In the genomic region with DNA sequence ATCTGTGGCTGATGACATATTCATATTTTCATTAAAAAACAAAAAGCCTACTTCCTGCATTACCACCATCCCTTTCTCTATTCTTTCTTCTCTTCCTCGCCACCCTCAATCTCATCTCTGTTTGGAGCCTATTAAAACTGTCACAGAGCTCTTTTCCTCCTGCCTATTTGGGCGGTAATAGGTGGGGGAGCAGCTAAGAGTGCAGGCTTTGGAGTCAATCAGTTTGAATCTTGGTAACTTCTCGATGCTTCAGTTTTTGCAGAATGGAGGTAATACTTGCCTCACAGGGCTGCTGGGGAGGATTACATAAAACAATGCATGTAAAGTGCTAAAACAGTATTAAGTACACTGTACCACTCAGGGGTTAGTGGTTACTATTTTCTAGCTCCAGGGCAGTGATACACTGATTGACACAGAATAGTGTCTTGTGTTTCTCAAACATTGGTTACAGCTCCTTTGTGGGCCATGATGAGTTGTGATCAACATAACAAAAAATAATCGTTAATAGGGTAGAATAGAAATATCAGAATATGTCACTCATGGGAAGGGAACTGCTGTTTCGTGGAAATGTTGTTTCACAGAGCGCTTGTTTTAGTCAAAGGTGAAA, we compare ENCODE assay signal across 16 cellular contexts. TPM values are rescaled to one million over a fixed set of nuclear protein-coding genes. Genes with fewer than 3 reads are reported as not detected.
DNase-seq lines count a peak whose midpoint lies in the region; ATAC-seq, FAIRE-seq and TF ChIP-seq lines count a peak whose summit lies in the region.
"Had no signal": no experiment of that assay in that cellular context is flagged by ENCODE, and none has a peak within 500 bp of the region (broad histone marks: within the 10 kb centered on the region; RNA-seq: fewer than 3 reads in every experiment).

No MANE protein-coding gene starts in this region.

- no peak for TF ChIP-seq POLR2A in H54 (IDR thresholded peaks at IDR 0.05; ENCODE audit: low read depth, low read length)

- H3K36me3 ChIP-seq in ectodermal cell (ENCODE audit: control insufficient read depth, insufficient read depth, low read length) (no peaks in the 10 kb centered on the region), muscle layer of colon (ENCODE audit: insufficient read depth, low read length) (no peaks in the 10 kb centered on the region)

- H3K4me3 ChIP-seq in ectodermal cell (ENCODE audit: insufficient read depth, low read depth, low read length) (no peak overlapping the region), muscle layer of colon (ENCODE audit: low read depth in 1 of 2, low read length in 2 of 2) (no peak overlapping the region)
- H3K4me3 ChIP-seq: skin epidermis had no signal

- no peaks in the 10 kb centered on the region for H3K9me3 ChIP-seq in ectodermal cell (ENCODE audit: control insufficient read depth, low read length)
- H3K9me3 ChIP-seq in muscle layer of colon (ENCODE audit: low read length): no peaks in the 10 kb centered on the region

- H3K27me3 ChIP-seq in ectodermal cell (ENCODE audit: control insufficient read depth, insufficient read depth, low read length, poor library complexity, severe bottlenecking): no peaks in the 10 kb centered on the region
- no peaks in the 10 kb centered on the region for H3K27me3 ChIP-seq in muscle layer of colon (ENCODE audit: control insufficient read depth in 1 of 2, insufficient read depth in 2 of 2, low read length in 2 of 2)

- FAIRE-seq in H54 (lab: Jason Lieb, UNC): no peak
- FAIRE-seq: islet of Langerhans had no signal

- H3K9ac ChIP-seq in muscle layer of colon (ENCODE audit: low read length): no peak overlapping the region

- H3K4me1 ChIP-seq in ectodermal cell (ENCODE audit: control insufficient read depth, insufficient read depth, low read length): peaks cover 37% of the 10 kb centered on the region
- peaks cover 74% of the 10 kb centered on the region for H3K4me1 ChIP-seq in muscle layer of colon (ENCODE audit: insufficient read depth, low read length)

- H3K27ac ChIP-seq in ectodermal cell (ENCODE audit: insufficient read depth, low read depth, low read length, poor library complexity, severe bottlenecking) (peak overlapping the region; percentile 41), muscle layer of colon (ENCODE audit: low read depth, low read length) (peak overlapping the region; percentile 81), substantia nigra (ENCODE audit: low read depth, low read length, poor library complexity, severe bottlenecking) (peak overlapping the region; percentile 4)
- H3K27ac ChIP-seq: skin epidermis had no signal

- ATAC-seq in HG02885 (IDR thresholded peaks at IDR 0.05; ENCODE audit: poor library complexity, unreplicated experiment): no peak

- WGBS in ectodermal cell, 2 experiments: 84 to 85% methylated on average over 6 of the region's 6 CpGs

- DNase-seq in M059J (ENCODE audit: low read depth) (peak; percentile 24), substantia nigra (lab: John Stamatoyannopoulos, UW) (no peak), NCI-H2081 (lab: John Stamatoyannopoulos, UW) (no peak), H54 (ENCODE audit: insufficient read length, low spot score) (no peak)
- DNase-seq: activated B cell treated with CpG ODN at 0.5 μM for 24 hours; activated CD8-positive, alpha-beta memory T cell treated with anti-CD3 and anti-CD28 coated beads for 24 hours; activated naive CD8-positive, alpha-beta T cell treated with anti-CD3 and anti-CD28 coated beads for 36 hours; effector CD4-positive, alpha-beta T cell; Kasumi-1; NCI-H1417; stimulated activated CD4-positive, alpha-beta T cell treated with anti-CD3 and anti-CD28 coated beads, Interleukin-4, amount 100 ng/mL, for 1 hour had no signal

RNA-seq across cellular contexts. Expression of a gene that starts 14.0 kb away (rescaled TPM):
- 12.8 and 17.6 TPM in 2 replicates for total RNA-seq in M059J (2014; rRNA removed; shearing (Covaris generic))
- polyA plus RNA-seq in ectodermal cell (2013, experiment 1 of 4): 31.6 TPM
- polyA plus RNA-seq in ectodermal cell (2013, experiment 2 of 4): 28.6 TPM
- polyA plus RNA-seq in ectodermal cell (2013, experiment 3 of 4): 22.5 TPM
- polyA plus RNA-seq in ectodermal cell (2013, experiment 4 of 4): 23.1 TPM

Comparison
In these comparisons a context has a peak if more than half of its experiments do, and no peak if none do; other contexts are left out.
1. H3K27ac ChIP-seq: peak in every context shown above with its lines; median percentile 81 in muscle layer of colon; 41 in ectodermal cell; 4 in substantia nigra.